ENCODE assay signal across 8 cellular contexts in the genomic region with DNA sequence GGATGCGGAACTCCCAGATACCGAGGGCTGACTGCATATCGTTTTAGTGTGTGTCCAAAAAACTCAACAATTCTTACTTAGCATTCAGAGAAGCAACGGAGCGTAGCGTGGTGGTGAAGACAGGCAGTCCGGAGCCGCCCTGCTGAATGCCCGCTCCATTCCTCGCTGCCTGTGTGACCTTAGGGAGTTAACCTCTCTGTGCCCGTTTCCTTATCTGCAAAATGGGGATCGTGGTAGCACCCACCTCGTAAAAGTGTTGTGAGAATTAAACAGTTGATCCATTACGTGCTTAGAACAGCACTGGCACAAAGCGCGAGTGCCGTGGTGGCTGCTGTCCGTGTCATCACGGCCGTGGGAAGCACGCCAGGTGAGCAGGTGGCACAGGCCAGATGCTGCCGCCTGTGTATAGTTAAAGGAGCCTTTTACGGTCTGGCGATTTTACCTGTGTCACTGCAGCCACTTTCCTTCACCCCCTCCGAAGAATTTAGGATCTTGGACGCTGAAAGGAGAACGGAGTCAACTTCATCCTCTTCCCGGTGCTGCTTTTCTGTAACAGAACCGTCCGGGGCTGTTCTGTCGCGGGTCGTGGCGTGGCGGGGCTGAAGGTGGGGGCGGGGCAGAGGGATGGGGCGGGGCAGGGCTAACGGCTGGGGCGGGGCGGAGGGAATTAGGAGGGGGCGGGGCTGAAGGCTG. TPM values are rescaled to one million over a fixed set of nuclear protein-coding genes. Genes with fewer than 3 reads are reported as not detected.
DNase-seq lines count a peak whose midpoint lies in the region; ATAC-seq and TF ChIP-seq lines count a peak whose summit lies in the region.

No MANE protein-coding gene starts in this region.

- no peaks in the 10 kb centered on the region for H4K20me1 ChIP-seq in OCI-LY3 (ENCODE audit: insufficient read depth, low read length)

- no peak for ATAC-seq in GM21526 (IDR thresholded peaks at IDR 0.05; ENCODE audit: low FRiP score, unreplicated experiment)

- CTCF ChIA-PET in HEK293 (lab: Yijun Ruan, JAX): no interaction called here

- H3K36me3 ChIP-seq in HEK293 (ENCODE audit: control insufficient read depth in 2 of 2, insufficient read depth in 1 of 2, low read length in 2 of 2) (no peaks in the 10 kb centered on the region), OCI-LY3 (replicated peaks; ENCODE audit: low read depth, low read length) (no peaks in the 10 kb centered on the region), left ventricle myocardium inferior (no peaks in the 10 kb centered on the region)

- POLR2A ChIA-PET in HEK293 (lab: Yijun Ruan, JAX): no interaction called here

- H3K27me3 ChIP-seq in OCI-LY3 (ENCODE audit: low read depth, low read length) (no peaks in the 10 kb centered on the region), left ventricle myocardium inferior (ENCODE audit: low read depth) (no peaks in the 10 kb centered on the region)

- no peaks in the 10 kb centered on the region for H3K79me2 ChIP-seq in OCI-LY3 (ENCODE audit: low read length)

- H3K4me3 ChIP-seq in HEK293 (ENCODE audit: low read depth, low read length) (peak overlapping the region; percentile 52), OCI-LY3 (ENCODE audit: low read length) (peak overlapping the region; percentile 83), left ventricle myocardium inferior (peak overlapping the region; percentile 92)

- TF ChIP-seq CTCF in HEK293 (tag by site-specific recombination; IDR thresholded peaks at IDR 0.05): no peak
- no peak for TF ChIP-seq CTCF in OCI-LY3 (IDR thresholded peaks at IDR 0.05; ENCODE audit: low read depth, low read length)
- TF ChIP-seq CTCF in left ventricle myocardium inferior (IDR thresholded peaks at IDR 0.05; ENCODE audit: borderline replicate concordance): no peak

- intact Hi-C loops in left ventricle myocardium inferior (cut with micrococcal nuclease): no loop called here

- H3K4me1 ChIP-seq in HEK293 (ENCODE audit: control insufficient read depth, insufficient read depth, low read length) (0 out of 2 replicates have a peak, but pooled peaks cover 3% of the 10 kb centered on the region), OCI-LY3 (ENCODE audit: low read length) (no peaks in the 10 kb centered on the region), left ventricle myocardium inferior (peaks cover 16% of the 10 kb centered on the region)

- H3K27ac ChIP-seq in HEK293 (ENCODE audit: extremely low read depth, low read depth, low read length): peak overlapping the region; percentile 31; the same call in 1 of the 2 replicates
- no peak overlapping the region for H3K27ac ChIP-seq in OCI-LY3 (ENCODE audit: low read length)
- peak overlapping the region; percentile 55 for H3K27ac ChIP-seq in left ventricle myocardium inferior (replicated peaks)

- DNase-seq in Daoy (ENCODE audit: low read depth): peak; percentile 7
- DNase-seq in amniotic stem cell (lab: John Stamatoyannopoulos, UW): peak; percentile 6
- DNase-seq in left ventricle myocardium inferior: peak; percentile 49
- peak; percentile 69 for DNase-seq in pons (ENCODE audit: low spot score)
- DNase-seq in UCSD-AML1 (lab: John Stamatoyannopoulos, UW; ENCODE audit: unreplicated experiment): no peak

- H3K9me3 ChIP-seq in HEK293 (ENCODE audit: control insufficient read depth, insufficient read depth, low read depth, low read length): no peaks in the 10 kb centered on the region
- no peaks in the 10 kb centered on the region for H3K9me3 ChIP-seq in OCI-LY3 (ENCODE audit: insufficient read depth, low read length)
- H3K9me3 ChIP-seq in left ventricle myocardium inferior (replicated peaks): no peaks in the 10 kb centered on the region

- peak overlapping the region; percentile 46; the same call in 1 of the 2 replicates for H2AFZ ChIP-seq in OCI-LY3 (ENCODE audit: low read depth, low read length)

- peak overlapping the region; percentile 27 for H3K9ac ChIP-seq in OCI-LY3 (ENCODE audit: low read length)

- H3K4me2 ChIP-seq in OCI-LY3 (ENCODE audit: low read length): peak overlapping the region; percentile 87

TF ChIP-seq in HEK293, 187 proteins besides CTCF, POLR2A, EP300 and RAD21 (continues in another document):
- TF ChIP-seq YY1 (tag by site-specific recombination; IDR thresholded peaks at IDR 0.05) (no peak), ZNF2 (tag by site-specific recombination; IDR thresholded peaks at IDR 0.05) (0 out of 2 replicates have a peak, but pooled peaks have one; percentile 43), SCRT1 (tag by site-specific recombination; IDR thresholded peaks at IDR 0.05; ENCODE audit: borderline replicate concordance) (no peak), ZNF664 (tag by site-specific recombination; IDR thresholded peaks at IDR 0.05) (no peak), ZNF202 (tag by site-specific recombination; IDR thresholded peaks at IDR 0.05; ENCODE audit: borderline replicate concordance) (no peak), ZNF768 (tag by site-specific recombination; IDR thresholded peaks at IDR 0.05) (peak; percentile 92), ZNF473 (tag by site-specific recombination; IDR thresholded peaks at IDR 0.05) (no peak)
- TF ChIP-seq, protein P1, sequence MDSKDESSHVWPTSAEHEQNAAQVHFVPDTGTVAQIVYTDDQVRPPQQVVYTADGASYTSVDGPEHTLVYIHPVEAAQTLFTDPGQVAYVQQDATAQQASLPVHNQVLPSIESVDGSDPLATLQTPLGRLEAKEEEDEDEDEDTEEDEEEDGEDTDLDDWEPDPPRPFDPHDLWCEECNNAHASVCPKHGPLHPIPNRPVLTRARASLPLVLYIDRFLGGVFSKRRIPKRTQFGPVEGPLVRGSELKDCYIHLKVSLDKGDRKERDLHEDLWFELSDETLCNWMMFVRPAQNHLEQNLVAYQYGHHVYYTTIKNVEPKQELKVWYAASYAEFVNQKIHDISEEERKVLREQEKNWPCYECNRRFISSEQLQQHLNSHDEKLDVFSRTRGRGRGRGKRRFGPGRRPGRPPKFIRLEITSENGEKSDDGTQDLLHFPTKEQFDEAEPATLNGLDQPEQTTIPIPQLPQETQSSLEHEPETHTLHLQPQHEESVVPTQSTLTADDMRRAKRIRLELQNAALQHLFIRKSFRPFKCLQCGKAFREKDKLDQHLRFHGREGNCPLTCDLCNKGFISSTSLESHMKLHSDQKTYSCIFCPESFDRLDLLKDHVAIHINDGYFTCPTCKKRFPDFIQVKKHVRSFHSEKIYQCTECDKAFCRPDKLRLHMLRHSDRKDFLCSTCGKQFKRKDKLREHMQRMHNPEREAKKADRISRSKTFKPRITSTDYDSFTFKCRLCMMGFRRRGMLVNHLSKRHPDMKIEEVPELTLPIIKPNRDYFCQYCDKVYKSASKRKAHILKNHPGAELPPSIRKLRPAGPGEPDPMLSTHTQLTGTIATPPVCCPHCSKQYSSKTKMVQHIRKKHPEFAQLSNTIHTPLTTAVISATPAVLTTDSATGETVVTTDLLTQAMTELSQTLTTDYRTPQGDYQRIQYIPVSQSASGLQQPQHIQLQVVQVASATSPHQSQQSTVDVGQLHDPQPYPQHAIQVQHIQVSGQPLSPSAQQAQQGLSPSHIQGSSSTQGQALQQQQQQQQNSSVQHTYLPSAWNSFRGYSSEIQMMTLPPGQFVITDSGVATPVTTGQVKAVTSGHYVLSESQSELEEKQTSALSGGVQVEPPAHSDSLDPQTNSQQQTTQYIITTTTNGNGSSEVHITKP (tag by site-specific recombination; IDR thresholded peaks at IDR 0.05): no peak; the same call in 1 of the 2 replicates
- TF ChIP-seq, protein P2, sequence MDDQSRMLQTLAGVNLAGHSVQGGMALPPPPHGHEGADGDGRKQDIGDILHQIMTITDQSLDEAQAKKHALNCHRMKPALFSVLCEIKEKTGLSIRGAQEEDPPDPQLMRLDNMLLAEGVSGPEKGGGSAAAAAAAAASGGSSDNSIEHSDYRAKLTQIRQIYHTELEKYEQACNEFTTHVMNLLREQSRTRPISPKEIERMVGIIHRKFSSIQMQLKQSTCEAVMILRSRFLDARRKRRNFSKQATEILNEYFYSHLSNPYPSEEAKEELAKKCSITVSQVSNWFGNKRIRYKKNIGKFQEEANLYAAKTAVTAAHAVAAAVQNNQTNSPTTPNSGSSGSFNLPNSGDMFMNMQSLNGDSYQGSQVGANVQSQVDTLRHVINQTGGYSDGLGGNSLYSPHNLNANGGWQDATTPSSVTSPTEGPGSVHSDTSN (CRISPR knock-in tag; IDR thresholded peaks at IDR 0.05): no peak
- TF ChIP-seq, protein P3, sequence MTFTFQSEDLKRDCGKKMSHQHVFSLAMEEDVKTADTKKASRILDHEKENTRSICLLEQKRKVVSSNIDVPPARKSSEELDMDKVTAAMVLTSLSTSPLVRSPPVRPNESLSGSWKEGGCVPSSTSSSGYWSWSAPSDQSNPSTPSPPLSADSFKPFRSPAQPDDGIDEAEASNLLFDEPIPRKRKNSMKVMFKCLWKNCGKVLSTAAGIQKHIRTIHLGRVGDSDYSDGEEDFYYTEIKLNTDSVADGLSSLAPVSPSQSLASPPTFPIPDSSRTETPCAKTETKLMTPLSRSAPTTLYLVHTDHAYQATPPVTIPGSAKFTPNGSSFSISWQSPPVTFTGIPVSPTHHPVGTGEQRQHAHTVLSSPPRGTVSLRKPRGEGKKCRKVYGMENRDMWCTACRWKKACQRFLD (tag by site-specific recombination; IDR thresholded peaks at IDR 0.05): no peak
- TF ChIP-seq, protein P4, sequence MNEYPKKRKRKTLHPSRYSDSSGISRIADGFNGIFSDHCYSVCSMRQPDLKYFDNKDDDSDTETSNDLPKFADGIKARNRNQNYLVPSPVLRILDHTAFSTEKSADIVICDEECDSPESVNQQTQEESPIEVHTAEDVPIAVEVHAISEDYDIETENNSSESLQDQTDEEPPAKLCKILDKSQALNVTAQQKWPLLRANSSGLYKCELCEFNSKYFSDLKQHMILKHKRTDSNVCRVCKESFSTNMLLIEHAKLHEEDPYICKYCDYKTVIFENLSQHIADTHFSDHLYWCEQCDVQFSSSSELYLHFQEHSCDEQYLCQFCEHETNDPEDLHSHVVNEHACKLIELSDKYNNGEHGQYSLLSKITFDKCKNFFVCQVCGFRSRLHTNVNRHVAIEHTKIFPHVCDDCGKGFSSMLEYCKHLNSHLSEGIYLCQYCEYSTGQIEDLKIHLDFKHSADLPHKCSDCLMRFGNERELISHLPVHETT (tag by site-specific recombination; IDR thresholded peaks at IDR 0.05): no peak
- TF ChIP-seq, protein P5, sequence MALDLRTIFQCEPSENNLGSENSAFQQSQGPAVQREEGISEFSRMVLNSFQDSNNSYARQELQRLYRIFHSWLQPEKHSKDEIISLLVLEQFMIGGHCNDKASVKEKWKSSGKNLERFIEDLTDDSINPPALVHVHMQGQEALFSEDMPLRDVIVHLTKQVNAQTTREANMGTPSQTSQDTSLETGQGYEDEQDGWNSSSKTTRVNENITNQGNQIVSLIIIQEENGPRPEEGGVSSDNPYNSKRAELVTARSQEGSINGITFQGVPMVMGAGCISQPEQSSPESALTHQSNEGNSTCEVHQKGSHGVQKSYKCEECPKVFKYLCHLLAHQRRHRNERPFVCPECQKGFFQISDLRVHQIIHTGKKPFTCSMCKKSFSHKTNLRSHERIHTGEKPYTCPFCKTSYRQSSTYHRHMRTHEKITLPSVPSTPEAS (tag by site-specific recombination; IDR thresholded peaks at IDR 0.05): no peak

RNA-seq across cellular contexts. Expression of a gene that starts 0.9 kb away (rescaled TPM):
- total RNA-seq in Daoy (2014; rRNA removed; shearing (Covaris generic)): 0.06 TPM in 1 of 2 replicates, not detected in the other
- 2.0 TPM for total RNA-seq in left ventricle myocardium inferior

RNA-seq across cellular contexts. Expression of a gene that starts 44.9 kb away (rescaled TPM):
- 18.5 and 21.0 TPM in 2 replicates for total RNA-seq in Daoy (2014; rRNA removed; shearing (Covaris generic))
- total RNA-seq in left ventricle myocardium inferior: 51.2 TPM
